ENCODE assay signal across 24 cellular contexts in the genomic region with DNA sequence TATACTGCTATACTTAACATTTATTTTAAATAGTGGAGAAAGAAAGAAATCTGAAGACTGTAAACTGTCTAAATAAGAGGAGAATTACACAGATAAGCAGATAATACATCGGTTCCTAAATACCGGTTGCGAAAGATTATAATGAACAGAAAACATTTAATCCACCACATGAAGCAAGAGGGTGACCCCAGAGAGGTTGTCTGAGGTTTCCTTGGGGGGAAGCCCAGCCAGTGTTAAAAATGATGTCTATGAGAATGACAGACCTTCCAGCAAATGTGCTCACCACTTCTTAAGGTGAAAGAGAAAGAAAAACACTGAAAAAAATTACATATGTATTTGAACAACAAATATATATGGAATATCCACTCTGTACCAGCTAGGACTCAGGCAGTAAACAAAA.
"Had no signal": no experiment of that assay in that cellular context is flagged by ENCODE, and none has a peak within 500 bp of the region (broad histone marks: within the 10 kb centered on the region; RNA-seq: fewer than 3 reads in every experiment).

No MANE protein-coding gene starts in this region.

- H3K4me1 ChIP-seq: gastrocnemius medialis, right lobe of liver, thyroid gland had no signal

- H3K9me3 ChIP-seq: gastrocnemius medialis, ovary, right lobe of liver, thyroid gland, upper lobe of left lung had no signal

- H3K27me3 ChIP-seq: gastrocnemius medialis, hepatocyte, ovary, right lobe of liver, thyroid gland, upper lobe of left lung had no signal

- H3K4me3 ChIP-seq: gastrocnemius medialis, hepatocyte, ovary, right lobe of liver, thyroid gland, upper lobe of left lung had no signal

- ATAC-seq: activated CD8-positive, alpha-beta memory T cell treated with anti-CD3 and anti-CD28 coated beads, Interleukin-2, amount 10 ng/mL, durations not matched to agents 7 days and 5 days; activated CD8-positive, alpha-beta T cell treated with anti-CD3 and anti-CD28 coated beads, Interleukin-2, amount 10 ng/mL, durations not matched to agents 7 days and 5 days; activated naive CD4-positive, alpha-beta T cell treated with anti-CD3 and anti-CD28 coated beads, Interleukin-2, amount 50 U/mL, for 72 hours; left cardiac atrium; right lobe of liver; stimulated activated memory B cell treated with anti-CD40 and anti-IgM and Interleukin-4, amounts not matched to agents 10 μg/mL and 1 μg/mL and 100 μg/mL, for 72 hours; stimulated activated naive CD8-positive, alpha-beta T cell treated with anti-CD3 and anti-CD28 coated beads, Interleukin-15, amount 100 ng/mL, for 72 hours; WTC11 had no signal

- H3K36me3 ChIP-seq: gastrocnemius medialis, ovary, right lobe of liver, thyroid gland, upper lobe of left lung had no signal

- H3K27ac ChIP-seq: gastrocnemius medialis, hepatocyte, ovary, right lobe of liver, thyroid gland had no signal

- DNase-seq: activated CD4-positive, alpha-beta T cell treated with anti-CD3 and anti-CD28 coated beads for 1 hour; activated CD8-positive, alpha-beta memory T cell treated with anti-CD3 and anti-CD28 coated beads, Interleukin-2, amount 10 ng/mL, durations not matched to agents 7 days and 5 days; activated CD8-positive, alpha-beta T cell treated with anti-CD3 and anti-CD28 coated beads, Interleukin-2, amount 10 ng/mL, durations not matched to agents 7 days and 5 days; activated naive CD4-positive, alpha-beta T cell; activated T-cell treated with anti-CD3 and anti-CD28 coated beads, Interleukin-2, amount 50 U/mL, for 48 hours; caudate nucleus; cortex of kidney; left cardiac atrium; naive B cell; nephron progenitor cell; right lobe of liver; small intestine; stimulated activated CD4-positive, alpha-beta T cell treated with anti-CD3 and anti-CD28 coated beads, Interleukin-4, amount 100 ng/mL, for 4 hours; stimulated activated CD8-positive, alpha-beta memory T cell treated with anti-CD3 and anti-CD28 coated beads, Interleukin-4, amount 100 ng/mL, for 48 hours; stimulated activated naive CD8-positive, alpha-beta T cell treated with anti-CD3 and anti-CD28 coated beads, Interleukin-15, amount 100 ng/mL, for 72 hours; T-helper 2 cell; thyroid gland; upper lobe of left lung had no signal
